Comparison of ENCODE assay signal across 29 cellular contexts in genomic region chr6:47822856-47823554, GRCh38. TPM values are rescaled to one million over a fixed set of nuclear protein-coding genes. Genes with fewer than 3 reads are reported as not detected.
"Had no signal": no experiment of that assay in that cellular context is flagged by ENCODE, and none has a peak within 500 bp of the region (broad histone marks: within the 10 kb centered on the region; RNA-seq: fewer than 3 reads in every experiment).

No MANE protein-coding gene starts in this region.

- ATAC-seq: activated CD4-positive, alpha-beta T cell treated with anti-CD3 and anti-CD28 coated beads for 36 hours; activated CD8-positive, alpha-beta memory T cell treated with anti-CD3 and anti-CD28 coated beads, Interleukin-2, amount 10 ng/mL, durations not matched to agents 7 days and 5 days; activated CD8-positive, alpha-beta T cell treated with anti-CD3 and anti-CD28 coated beads, Interleukin-2, amount 10 ng/mL, durations not matched to agents 7 days and 5 days; activated naive CD8-positive, alpha-beta T cell treated with anti-CD3 and anti-CD28 coated beads, Interleukin-2, amount 50 U/mL, for 24 hours; esophagus mucosa; heart right ventricle; left cardiac atrium; left ventricle myocardium superior; right cardiac atrium; stimulated activated naive CD8-positive, alpha-beta T cell treated with anti-CD3 and anti-CD28 coated beads, Interleukin-15, Interleukin-2, amounts not matched to agents 100 U/mL and 50 U/mL, for 24 hours had no signal

- DNase-seq: activated CD4-positive, alpha-beta T cell treated with anti-CD3 and anti-CD28 coated beads for 36 hours; activated CD4-positive, CD25-positive, alpha-beta regulatory T cell; activated CD8-positive, alpha-beta memory T cell treated with anti-CD3 and anti-CD28 coated beads, Interleukin-2, amount 10 ng/mL, durations not matched to agents 7 days and 5 days; activated CD8-positive, alpha-beta T cell treated with anti-CD3 and anti-CD28 coated beads, Interleukin-2, amount 10 ng/mL, durations not matched to agents 7 days and 5 days; activated naive CD8-positive, alpha-beta T cell treated with anti-CD3 and anti-CD28 coated beads, Interleukin-2, amount 50 U/mL, for 24 hours; activated T-cell treated with anti-CD3 and anti-CD28 coated beads, Interleukin-2, amount 50 U/mL, for 48 hours; aorta; brain microvascular endothelial cell; foreskin melanocyte; heart right ventricle; left cardiac atrium; left ventricle myocardium superior; naive B cell; nephron progenitor cell; right cardiac atrium; spleen; stimulated activated CD4-positive, alpha-beta T cell treated with anti-CD3 and anti-CD28 coated beads, Interleukin-4, amount 100 ng/mL, for 1 hour; stimulated activated naive CD8-positive, alpha-beta T cell treated with anti-CD3 and anti-CD28 coated beads, Interleukin-15, Interleukin-2, amounts not matched to agents 100 U/mL and 50 U/mL, for 24 hours; substantia nigra; T-helper 1 cell; upper lobe of left lung had no signal

- H3K4me3 ChIP-seq: heart right ventricle, spleen, upper lobe of left lung, vagina had no signal

RNA-seq across cellular contexts. Expression of gene OPN5, which starts 41.2 kb away (rescaled TPM):
- total RNA-seq: activated CD4-positive, alpha-beta T cell treated with anti-CD3 and anti-CD28 coated beads for 36 hours; activated CD8-positive, alpha-beta memory T cell treated with anti-CD3 and anti-CD28 coated beads, Interleukin-2, amount 10 ng/mL, durations not matched to agents 7 days and 5 days; activated CD8-positive, alpha-beta T cell treated with anti-CD3 and anti-CD28 coated beads, Interleukin-2, amount 10 ng/mL, durations not matched to agents 7 days and 5 days; activated T-helper 2 cell treated with anti-CD3 and anti-CD28 coated beads, Interferon-gamma antibody, Interleukin-2, Interleukin-4, amounts not matched to agents 10 μg/mL and 5 μg/mL and 100 μg/mL, durations not matched to agents 14 hours and 24 hours and 36 hours; aorta; chondrocyte; endothelial cell of umbilical vein; esophagus mucosa; glomerular endothelial cell; left cardiac atrium; lung microvascular endothelial cell; pulmonary artery endothelial cell; right cardiac atrium; spleen; upper lobe of left lung; vagina had no signal
